In genomic region chr20:47663354-47664067, GRCh38 we compare ENCODE assay signal across 8 cellular contexts.
DNase-seq lines count a peak whose midpoint lies in the region; ATAC-seq and TF ChIP-seq lines count a peak whose summit lies in the region.

No MANE protein-coding gene starts in this region.

- no peak overlapping the region for H4K12ac ChIP-seq in trophoblast cell (ENCODE audit: low read depth, low read length)

- no peak overlapping the region for H2AFZ ChIP-seq in trophoblast cell (ENCODE audit: insufficient read depth, low read length, poor library complexity)

- H3K36me3 ChIP-seq in GM06990 (ENCODE audit: control insufficient read depth, insufficient read depth, low read length) (peaks cover 23% of the 10 kb centered on the region), SK-N-MC (ENCODE audit: insufficient read depth, low read length) (no peaks in the 10 kb centered on the region), trophoblast cell (ENCODE audit: control insufficient read depth in 1 of 2, insufficient read depth in 2 of 2, low read length in 2 of 2) (peaks cover 38 to 55% of the 10 kb centered on the region in 2 experiments), upper lobe of left lung (peaks cover 0 to 23% (median 7%) of the 10 kb centered on the region in 4 donors)

- no peaks in the 10 kb centered on the region for H3K27me3 ChIP-seq in GM06990 (replicated peaks; ENCODE audit: control insufficient read depth, insufficient read depth, low read length)
- H3K27me3 ChIP-seq in trophoblast cell (ENCODE audit: insufficient read depth, low read length), result no peaks in the 10 kb centered on the region
- H3K27me3 ChIP-seq in upper lobe of left lung, result no peaks in the 10 kb centered on the region

- peaks cover 7% of the 10 kb centered on the region for H3K79me1 ChIP-seq in trophoblast cell (ENCODE audit: low read length)

- H2BK12ac ChIP-seq in trophoblast cell (ENCODE audit: low read length), result no peak overlapping the region

- no peak overlapping the region for H4K91ac ChIP-seq in trophoblast cell (ENCODE audit: low read depth, low read length)

- peak; percentile 85 to 89 for ATAC-seq in upper lobe of left lung (ENCODE audit: low FRiP score in 2 of 2)
- ATAC-seq in GM21529 (IDR thresholded peaks at IDR 0.05; ENCODE audit: unreplicated experiment), result no peak

- peaks cover 1% of the 10 kb centered on the region for H3K79me2 ChIP-seq in trophoblast cell (ENCODE audit: control insufficient read depth, insufficient read depth, low read length, poor library complexity)

- H3K18ac ChIP-seq in trophoblast cell (ENCODE audit: low read length), result no peak overlapping the region

- H3K27ac ChIP-seq in SK-N-MC (no peak overlapping the region), trophoblast cell (ENCODE audit: low read depth, low read length) (no peak overlapping the region), upper lobe of left lung (no peak overlapping the region)

- no peak overlapping the region for H2AK5ac ChIP-seq in trophoblast cell (ENCODE audit: low read length)

- peaks cover 13 to 18% of the 10 kb centered on the region in 2 experiments for H3K4me1 ChIP-seq in trophoblast cell (ENCODE audit: control insufficient read depth in 1 of 2, insufficient read depth in 2 of 2, low read length in 2 of 2)
- H3K4me1 ChIP-seq in upper lobe of left lung, result peaks cover 3 to 4% (median 4%) of the 10 kb centered on the region in 4 donors

- H3K4me3 ChIP-seq in GM06990 (replicated peaks; ENCODE audit: low read depth, low read length), result no peak overlapping the region
- H3K4me3 ChIP-seq in SK-N-MC, result no peak overlapping the region
- H3K4me3 ChIP-seq in trophoblast cell (ENCODE audit: low read depth, low read length), result no peak overlapping the region
- H3K4me3 ChIP-seq in upper lobe of left lung, result no peak overlapping the region

- no peak overlapping the region for H2BK120ac ChIP-seq in trophoblast cell (ENCODE audit: insufficient read depth, low read length, poor library complexity)

- no peak overlapping the region for H3K23ac ChIP-seq in trophoblast cell (ENCODE audit: low read length)

- H4K8ac ChIP-seq in trophoblast cell (ENCODE audit: low read depth, low read length), result no peak overlapping the region

- TF ChIP-seq EP300 in upper lobe of left lung (IDR thresholded peaks at IDR 0.05), result no peak

- no peak overlapping the region for H2BK5ac ChIP-seq in trophoblast cell (ENCODE audit: low read depth, low read length, poor library complexity)

- no peak overlapping the region for H3K4me2 ChIP-seq in trophoblast cell (ENCODE audit: low read length)

- TF ChIP-seq CTCF in GM06990 (IDR thresholded peaks at IDR 0.05; ENCODE audit: insufficient read depth, low read length, poor library complexity, severe bottlenecking) (peak; percentile 92), upper lobe of left lung (IDR thresholded peaks at IDR 0.05) (peak; percentile 87 to 95 (median 91))

- H3K4ac ChIP-seq in trophoblast cell (ENCODE audit: low read depth, low read length), result no peak overlapping the region

- TF ChIP-seq POLR2A in upper lobe of left lung (IDR thresholded peaks at IDR 0.05), result no peak

- H3K9ac ChIP-seq in SK-N-MC (ENCODE audit: insufficient read length), result peak overlapping the region; percentile 25
- no peak overlapping the region for H3K9ac ChIP-seq in trophoblast cell (ENCODE audit: low read length)

- H3K9me3 ChIP-seq in SK-N-MC (ENCODE audit: low read depth, low read length), result no peaks in the 10 kb centered on the region
- peaks cover 3% of the 10 kb centered on the region for H3K9me3 ChIP-seq in trophoblast cell (ENCODE audit: insufficient read depth, low read depth, low read length)
- H3K9me3 ChIP-seq in upper lobe of left lung, result no peaks in the 10 kb centered on the region

- WGBS in trophoblast cell (ENCODE audit: extremely low coverage, insufficient coverage, insufficient read length), result no CpG with 5 or more reads among the region's 20 CpGs
- 51 to 59% methylated on average over 18 to 20 of the region's 20 CpGs for WGBS in upper lobe of left lung, 2 donors

- H3K14ac ChIP-seq in trophoblast cell (ENCODE audit: low read length), result no peak overlapping the region

- DNase-seq in GM06990 (ENCODE audit: extremely low read depth, insufficient read length) (peak; percentile 65), LoVo (ENCODE audit: low spot score) (peak; percentile 73), SK-N-MC (ENCODE audit: low read depth, low spot score) (peak; percentile 12), globus pallidus (ENCODE audit: low spot score) (peak; percentile 65), trophoblast cell (peak; percentile 68 to 78), upper lobe of left lung (peak; percentile 44 to 77)
- peak; percentile 73 for DNase-seq in activated naive CD4-positive, alpha-beta T cell treated with Interleukin-2 at 50 U/mL for 16 hours

Comparison
In these comparisons a context has a peak if more than half of its experiments do, and no peak if none do; other contexts are left out.
1. DNase-seq: peak in every context shown above with its lines; median percentile 73 in LoVo; 73 in activated naive CD4-positive, alpha-beta T cell treated with Interleukin-2 at 50 U/mL for 16 hours; 73 in trophoblast cell; 65 in GM06990; 65 in globus pallidus; 60 in upper lobe of left lung; 12 in SK-N-MC.